8 cellular contexts compared by ENCODE assay signal in the genomic region with DNA sequence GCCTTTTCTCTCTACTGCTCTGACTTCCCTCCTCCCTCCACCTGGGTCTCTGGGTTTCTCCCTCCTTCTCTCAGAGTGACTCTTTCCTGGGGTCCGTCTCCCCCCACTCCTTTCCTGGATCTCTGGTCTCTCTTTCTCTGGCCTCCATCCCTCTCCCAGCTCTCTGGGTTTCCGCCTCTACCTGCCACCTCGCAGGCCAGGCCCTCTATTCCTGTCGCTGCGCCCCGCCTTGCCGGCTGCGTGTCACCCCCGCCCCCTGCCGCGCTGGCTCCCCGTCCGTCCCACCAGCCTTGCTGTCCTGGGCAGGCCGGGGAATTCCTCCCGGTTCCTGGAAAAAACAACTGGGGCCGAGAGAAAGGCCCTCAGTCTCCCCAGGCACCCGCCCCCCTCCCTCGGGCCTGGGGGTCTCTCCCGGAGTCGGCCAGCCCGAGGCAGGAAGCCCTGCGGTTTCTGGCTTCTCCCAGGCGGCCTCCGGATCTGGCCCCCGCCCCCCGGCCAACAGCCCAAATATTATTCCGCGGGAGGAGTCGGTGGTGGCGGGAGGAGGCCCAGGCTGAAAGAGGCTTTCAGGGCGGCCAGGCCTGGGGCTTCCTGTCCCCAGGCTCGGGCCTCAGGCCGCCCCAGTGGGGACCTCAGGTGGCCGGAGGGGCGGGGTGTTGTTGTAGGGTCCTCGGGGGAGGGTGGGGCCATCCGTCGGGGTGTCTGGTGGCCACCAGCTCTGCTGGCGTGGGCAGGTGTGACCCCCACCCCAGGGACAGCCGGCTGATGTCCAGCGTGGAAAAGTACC. TPM values are rescaled to one million over a fixed set of nuclear protein-coding genes. Genes with fewer than 3 reads are reported as not detected.
DNase-seq lines count a peak whose midpoint lies in the region; ATAC-seq lines count a peak whose summit lies in the region.

No MANE protein-coding gene starts in this region.

- H3K36me3 ChIP-seq in GM23248 (ENCODE audit: low read depth) = no peaks in the 10 kb centered on the region

- no peak for ATAC-seq in HG03097 (IDR thresholded peaks at IDR 0.05; ENCODE audit: low FRiP score, unreplicated experiment)

- H3K4me1 ChIP-seq in GM23248 (ENCODE audit: insufficient read depth) = no peaks in the 10 kb centered on the region

- peaks cover 6% of the 10 kb centered on the region for H3K27me3 Mint-ChIP-seq in activated naive CD4-positive, alpha-beta T cell treated with anti-CD3 and anti-CD28 coated beads, Interleukin-2, amount 50 U/mL, for 24 hours
- peaks cover 0 to 12% (median 5%) of the 10 kb centered on the region in 3 donors for H3K27me3 Mint-ChIP-seq in immature natural killer cell (ENCODE audit: low read depth in 3 of 3)

- no peak overlapping the region; the same call in 1 of the 2 replicates for H3K4me3 ChIP-seq in GM23248

- H3K9ac ChIP-seq in GM23248 = peak overlapping the region; percentile 77

- no peaks in the 10 kb centered on the region for H3K36me3 Mint-ChIP-seq in activated naive CD4-positive, alpha-beta T cell treated with anti-CD3 and anti-CD28 coated beads, Interleukin-2, amount 50 U/mL, for 24 hours
- H3K36me3 Mint-ChIP-seq in immature natural killer cell = peaks cover 0 to 5% (median 5%) of the 10 kb centered on the region in 3 donors

- no peaks in the 10 kb centered on the region for H4K20me1 ChIP-seq in GM23248 (ENCODE audit: insufficient read depth)

- peak overlapping the region; percentile 0 for H3K27ac Mint-ChIP-seq in activated naive CD4-positive, alpha-beta T cell treated with anti-CD3 and anti-CD28 coated beads, Interleukin-2, amount 50 U/mL, for 24 hours
- H3K27ac Mint-ChIP-seq in immature natural killer cell = peak overlapping the region in 5 of 6 donors; percentile 9 to 87 (median 69)

- no peaks in the 10 kb centered on the region for H3K9me3 ChIP-seq in GM23248 (ENCODE audit: low read depth)

- peak overlapping the region; percentile 85 for H2AFZ ChIP-seq in GM23248

- peak overlapping the region; percentile 23 for H3K4me3 Mint-ChIP-seq in activated naive CD4-positive, alpha-beta T cell treated with anti-CD3 and anti-CD28 coated beads, Interleukin-2, amount 50 U/mL, for 24 hours
- H3K4me3 Mint-ChIP-seq in immature natural killer cell = peak overlapping the region; percentile 12 to 71 (median 46)

- no peak overlapping the region for H3K27ac ChIP-seq in GM23248

- in situ Hi-C loops in GM23248 (cut with MboI) = no loop called here

- no peaks in the 10 kb centered on the region for H3K9me2 ChIP-seq in GM23248 (ENCODE audit: insufficient read depth)

- H3K4me1 Mint-ChIP-seq in activated naive CD4-positive, alpha-beta T cell treated with anti-CD3 and anti-CD28 coated beads, Interleukin-2, amount 50 U/mL, for 24 hours = peaks cover 13% of the 10 kb centered on the region
- peaks cover 9 to 13% of the 10 kb centered on the region in 2 donors for H3K4me1 Mint-ChIP-seq in immature natural killer cell

- H3K9me3 Mint-ChIP-seq in activated naive CD4-positive, alpha-beta T cell treated with anti-CD3 and anti-CD28 coated beads, Interleukin-2, amount 50 U/mL, for 24 hours = no peaks in the 10 kb centered on the region
- H3K9me3 Mint-ChIP-seq in immature natural killer cell = no peaks in the 10 kb centered on the region

- peak; percentile 28 for DNase-seq in GM23248
- no peak for DNase-seq in immature natural killer cell
- peak; percentile 35 for DNase-seq in stimulated activated CD4-positive, alpha-beta T cell treated with anti-CD3 and anti-CD28 coated beads, Interleukin-4, amount 100 ng/mL, for 1 hour
- no peak for DNase-seq in NCI-H2196 (lab: John Stamatoyannopoulos, UW; ENCODE audit: unreplicated experiment)
- no peak for DNase-seq in activated CD4-positive, CD25-positive, alpha-beta regulatory T cell treated with anti-CD3 and anti-CD28 coated beads, Interleukin-2, amount 50 U/mL, for 72 hours
- no peak for DNase-seq in D341Med (ENCODE audit: low spot score)

- H3F3A ChIP-seq in GM23248 (ENCODE audit: insufficient read depth) = no peaks in the 10 kb centered on the region; the same call in 1 of the 2 replicates

- 10 to 15% methylated on average over 28 to 41 of the region's 41 CpGs for WGBS in GM23248 (ENCODE audit: low coverage in 1 of 2, low lambda C conversion rate in 2 of 2, missing lambda C conversion rate in 2 of 2), 2 experiments

- H3K79me2 ChIP-seq in GM23248 (ENCODE audit: insufficient read depth) = no peaks in the 10 kb centered on the region

- peak overlapping the region; percentile 35 for H3K4me2 ChIP-seq in GM23248 (ENCODE audit: unreplicated experiment)

- no peaks in the 10 kb centered on the region for H3K27me3 ChIP-seq in GM23248 (replicated peaks; ENCODE audit: insufficient read depth)

RNA-seq across cellular contexts. Expression of a gene that starts 9.3 kb away (rescaled TPM):
- 39.3 and 53.8 TPM in 2 replicates for total RNA-seq in GM23248 (2014; rRNA removed; shearing (Covaris generic))
- polyA plus RNA-seq in GM23248 (2016; fragmentation: Nextera tagmentation; extraction: Ambion mirVana) = 7.8 and 8.6 TPM in 2 replicates
- polyA plus RNA-seq in immature natural killer cell = 1 to 10 TPM; 3.4 to 9.4 (median 7.0) TPM

RNA-seq across cellular contexts. Expression of a gene that starts 12.5 kb away (rescaled TPM):
- not detected in 2 replicates for total RNA-seq in GM23248 (2014; rRNA removed; shearing (Covaris generic))
- polyA plus RNA-seq in GM23248 (2016; fragmentation: Nextera tagmentation; extraction: Ambion mirVana) = not detected in 2 replicates
- polyA plus RNA-seq in immature natural killer cell = not detected

RNA-seq across cellular contexts. Expression of a gene that starts 13.7 kb away (rescaled TPM):
- 28.1 and 81.4 TPM in 2 replicates for total RNA-seq in GM23248 (2014; rRNA removed; shearing (Covaris generic))
- polyA plus RNA-seq in GM23248 (2016; fragmentation: Nextera tagmentation; extraction: Ambion mirVana) (14.8 and 17.8 TPM in 2 replicates), immature natural killer cell (10 to 100 TPM in 1 of 3 donors, 1 to 10 TPM in 2; 2.1 to 14.6 (median 5.6) TPM)

RNA-seq across cellular contexts. Expression of a gene that starts 25.8 kb away (rescaled TPM):
- 3.5 and 7.7 TPM in 2 replicates for total RNA-seq in GM23248 (2014; rRNA removed; shearing (Covaris generic))
- polyA plus RNA-seq in GM23248 (2016; fragmentation: Nextera tagmentation; extraction: Ambion mirVana) (1.2 and 1.6 TPM in 2 replicates), immature natural killer cell (under 1 TPM; 0.12 to 0.45 (median 0.13) TPM)

RNA-seq across cellular contexts. Expression of a gene that starts 38.0 kb away (rescaled TPM):
- total RNA-seq in GM23248 (2014; rRNA removed; shearing (Covaris generic)) = not detected in 2 replicates
- not detected in 2 replicates for polyA plus RNA-seq in GM23248 (2016; fragmentation: Nextera tagmentation; extraction: Ambion mirVana)
- not detected for polyA plus RNA-seq in immature natural killer cell

Comparison
In these comparisons a context has a peak if more than half of its experiments do, and no peak if none do; other contexts are left out.
1. DNase-seq: peak in GM23248 (single experiment) and stimulated activated CD4-positive, alpha-beta T cell treated with anti-CD3 and anti-CD28 coated beads, Interleukin-4, amount 100 ng/mL, for 1 hour (single experiment); none in immature natural killer cell (0 of 3), NCI-H2196 (single experiment), activated CD4-positive, CD25-positive, alpha-beta regulatory T cell treated with anti-CD3 and anti-CD28 coated beads, Interleukin-2, amount 50 U/mL, for 72 hours (single experiment) and D341Med (single experiment).